In genomic region chr7:135211946-135212685, GRCh38 we compare ENCODE assay signal across 2 cellular contexts.
TF ChIP-seq lines count a peak whose summit lies in the region.

No MANE protein-coding gene starts in this region.

TF ChIP-seq in GM12878, 131 proteins besides CTCF, POLR2A, EP300 and RAD21:
- peak; percentile 42 for TF ChIP-seq KLF5 (IDR thresholded peaks at IDR 0.05; ENCODE audit: partially characterized antibody)
- 0 out of 2 replicates have a peak, but pooled peaks have one; percentile 35 for TF ChIP-seq LARP7 (IDR thresholded peaks at IDR 0.05)
- peak; percentile 1; the same call in 1 of the 2 replicates for TF ChIP-seq DPF2 (IDR thresholded peaks at IDR 0.05)
- TF ChIP-seq RUNX3 (IDR thresholded peaks at IDR 0.05; ENCODE audit: low read length), result 0 out of 2 replicates have a peak, but pooled peaks have one; percentile 8
- TF ChIP-seq ZBTB40 (IDR thresholded peaks at IDR 0.05; ENCODE audit: borderline replicate concordance), result 0 out of 2 replicates have a peak, but pooled peaks have one; percentile 12
- TF ChIP-seq, protein P1, sequence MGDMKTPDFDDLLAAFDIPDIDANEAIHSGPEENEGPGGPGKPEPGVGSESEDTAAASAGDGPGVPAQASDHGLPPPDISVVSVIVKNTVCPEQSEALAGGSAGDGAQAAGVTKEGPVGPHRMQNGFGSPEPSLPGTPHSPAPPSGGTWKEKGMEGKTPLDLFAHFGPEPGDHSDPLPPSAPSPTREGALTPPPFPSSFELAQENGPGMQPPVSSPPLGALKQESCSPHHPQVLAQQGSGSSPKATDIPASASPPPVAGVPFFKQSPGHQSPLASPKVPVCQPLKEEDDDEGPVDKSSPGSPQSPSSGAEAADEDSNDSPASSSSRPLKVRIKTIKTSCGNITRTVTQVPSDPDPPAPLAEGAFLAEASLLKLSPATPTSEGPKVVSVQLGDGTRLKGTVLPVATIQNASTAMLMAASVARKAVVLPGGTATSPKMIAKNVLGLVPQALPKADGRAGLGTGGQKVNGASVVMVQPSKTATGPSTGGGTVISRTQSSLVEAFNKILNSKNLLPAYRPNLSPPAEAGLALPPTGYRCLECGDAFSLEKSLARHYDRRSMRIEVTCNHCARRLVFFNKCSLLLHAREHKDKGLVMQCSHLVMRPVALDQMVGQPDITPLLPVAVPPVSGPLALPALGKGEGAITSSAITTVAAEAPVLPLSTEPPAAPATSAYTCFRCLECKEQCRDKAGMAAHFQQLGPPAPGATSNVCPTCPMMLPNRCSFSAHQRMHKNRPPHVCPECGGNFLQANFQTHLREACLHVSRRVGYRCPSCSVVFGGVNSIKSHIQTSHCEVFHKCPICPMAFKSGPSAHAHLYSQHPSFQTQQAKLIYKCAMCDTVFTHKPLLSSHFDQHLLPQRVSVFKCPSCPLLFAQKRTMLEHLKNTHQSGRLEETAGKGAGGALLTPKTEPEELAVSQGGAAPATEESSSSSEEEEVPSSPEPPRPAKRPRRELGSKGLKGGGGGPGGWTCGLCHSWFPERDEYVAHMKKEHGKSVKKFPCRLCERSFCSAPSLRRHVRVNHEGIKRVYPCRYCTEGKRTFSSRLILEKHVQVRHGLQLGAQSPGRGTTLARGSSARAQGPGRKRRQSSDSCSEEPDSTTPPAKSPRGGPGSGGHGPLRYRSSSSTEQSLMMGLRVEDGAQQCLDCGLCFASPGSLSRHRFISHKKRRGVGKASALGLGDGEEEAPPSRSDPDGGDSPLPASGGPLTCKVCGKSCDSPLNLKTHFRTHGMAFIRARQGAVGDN (IDR thresholded peaks at IDR 0.05), result 0 out of 2 replicates have a peak, but pooled peaks have one; percentile 10
- TF ChIP-seq ETV6 (conservative IDR thresholded peaks at IDR 0.05 in 1 of 2, IDR thresholded peaks at IDR 0.05 in 1 of 2; ENCODE audit: borderline replicate concordance in 1 of 2, low read depth in 1 of 2), result 0 out of 4 replicates have a peak, but pooled peaks of 1 of the 2 experiments have one; percentile 3

TF ChIP-seq in HepG2, 621 proteins besides CTCF, POLR2A, EP300 and RAD21:
- peak; percentile 59; the same call in 1 of the 2 replicates for TF ChIP-seq ZNF362 (CRISPR knock-in tag; IDR thresholded peaks at IDR 0.05; ENCODE audit: borderline replicate concordance)
- 0 out of 2 replicates have a peak, but pooled peaks have one; percentile 34 for TF ChIP-seq CHD4 (IDR thresholded peaks at IDR 0.05; ENCODE audit: borderline replicate concordance, low read length)
- peak; percentile 51 for TF ChIP-seq GATAD2A (CRISPR knock-in tag; IDR thresholded peaks at IDR 0.05)
- TF ChIP-seq, protein P2, sequence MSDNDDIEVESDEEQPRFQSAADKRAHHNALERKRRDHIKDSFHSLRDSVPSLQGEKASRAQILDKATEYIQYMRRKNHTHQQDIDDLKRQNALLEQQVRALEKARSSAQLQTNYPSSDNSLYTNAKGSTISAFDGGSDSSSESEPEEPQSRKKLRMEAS (IDR thresholded peaks at IDR 0.05), result 0 out of 2 replicates have a peak, but pooled peaks have one; percentile 2
- TF ChIP-seq, protein P3, sequence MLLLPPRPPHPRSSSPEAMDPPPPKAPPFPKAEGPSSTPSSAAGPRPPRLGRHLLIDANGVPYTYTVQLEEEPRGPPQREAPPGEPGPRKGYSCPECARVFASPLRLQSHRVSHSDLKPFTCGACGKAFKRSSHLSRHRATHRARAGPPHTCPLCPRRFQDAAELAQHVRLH (CRISPR knock-in tag; IDR thresholded peaks at IDR 0.05; ENCODE audit: borderline replicate concordance, low read depth), result 0 out of 2 replicates have a peak, but pooled peaks have one; percentile 0
- 0 out of 2 replicates have a peak, but pooled peaks have one; percentile 13 for TF ChIP-seq HMG20A (CRISPR knock-in tag; IDR thresholded peaks at IDR 0.05; ENCODE audit: borderline replicate concordance)
